In genomic region chr7:66076459-66077329, GRCh38 we compare ENCODE assay signal across 7 cellular contexts. TPM values are rescaled to one million over a fixed set of nuclear protein-coding genes. Genes with fewer than 3 reads are reported as not detected.
DNase-seq lines count a peak whose midpoint lies in the region; ATAC-seq and TF ChIP-seq lines count a peak whose summit lies in the region.

No MANE protein-coding gene starts in this region.

- H3K9ac ChIP-seq in smooth muscle cell (ENCODE audit: low read depth): no peak overlapping the region

- TF ChIP-seq CTCF in HFFc6 (IDR thresholded peaks at IDR 0.05): no peak
- TF ChIP-seq CTCF in glutamatergic neuron (IDR thresholded peaks at IDR 0.05; ENCODE audit: partially characterized antibody, unreplicated experiment): no peak
- no peak for TF ChIP-seq CTCF in smooth muscle cell (IDR thresholded peaks at IDR 0.05; ENCODE audit: borderline replicate concordance, insufficient read depth, poor library complexity, severe bottlenecking)

- no peak for DNase-seq in HFFc6
- no peak for DNase-seq in T-helper 17 cell
- DNase-seq in glutamatergic neuron: no peak
- DNase-seq in smooth muscle cell (lab: John Stamatoyannopoulos, UW; ENCODE audit: unreplicated experiment): no peak

- ATAC-seq in T-helper 17 cell (no peak), HG02798 (IDR thresholded peaks at IDR 0.05; ENCODE audit: poor library complexity, unreplicated experiment) (no peak), GM21515 (IDR thresholded peaks at IDR 0.05; ENCODE audit: unreplicated experiment) (no peak)
- no peak for ATAC-seq in activated CD4-positive, CD25-positive, alpha-beta regulatory T cell treated with anti-CD3 and anti-CD28 coated beads, Interleukin-2, amount 50 U/mL, for 24 hours

- H3K27me3 Mint-ChIP-seq in HFFc6 (ENCODE audit: insufficient read depth) (peaks cover under 1% of the 10 kb centered on the region; the same call in 1 of the 2 replicates), T-helper 17 cell (no peaks in the 10 kb centered on the region), glutamatergic neuron (ENCODE audit: unreplicated experiment) (peaks cover 6% of the 10 kb centered on the region)

- 87% methylated on average over 11 of the region's 11 CpGs for WGBS in smooth muscle cell (ENCODE audit: low lambda C conversion rate)

- H3K9me3 Mint-ChIP-seq in HFFc6: no peaks in the 10 kb centered on the region
- peaks cover under 1% of the 10 kb centered on the region for H3K9me3 Mint-ChIP-seq in glutamatergic neuron (ENCODE audit: unreplicated experiment)

- H3K4me1 Mint-ChIP-seq in HFFc6 (ENCODE audit: low read depth) (peaks cover 16% of the 10 kb centered on the region), T-helper 17 cell (peaks cover 8% of the 10 kb centered on the region), glutamatergic neuron (ENCODE audit: low read depth, unreplicated experiment) (no peaks in the 10 kb centered on the region)

- H3K36me3 Mint-ChIP-seq in HFFc6 (ENCODE audit: low read depth): no peaks in the 10 kb centered on the region
- H3K36me3 Mint-ChIP-seq in T-helper 17 cell (ENCODE audit: low read depth): no peaks in the 10 kb centered on the region
- no peaks in the 10 kb centered on the region for H3K36me3 Mint-ChIP-seq in glutamatergic neuron (ENCODE audit: unreplicated experiment)

- H3K4me2 ChIP-seq in smooth muscle cell: peak overlapping the region; percentile 97

- peaks cover 11% of the 10 kb centered on the region for H3K79me2 ChIP-seq in smooth muscle cell (ENCODE audit: low read depth)

- H3K27me3 ChIP-seq in smooth muscle cell (ENCODE audit: low read depth): no peaks in the 10 kb centered on the region

- H3K4me1 ChIP-seq in smooth muscle cell (ENCODE audit: low read depth): peaks cover 5% of the 10 kb centered on the region

- H3K4me3 Mint-ChIP-seq in HFFc6 (peak overlapping the region; percentile 95), T-helper 17 cell (peak overlapping the region; percentile 91), glutamatergic neuron (ENCODE audit: unreplicated experiment) (peak overlapping the region; percentile 96)

- H2AFZ ChIP-seq in smooth muscle cell (ENCODE audit: low read depth): peak overlapping the region; percentile 91

- H3K9me3 ChIP-seq in T-helper 17 cell (ENCODE audit: control insufficient read depth, low read length, poor library complexity, severe bottlenecking) (no peaks in the 10 kb centered on the region), smooth muscle cell (replicated peaks; ENCODE audit: low read depth) (no peaks in the 10 kb centered on the region)

- H4K20me1 ChIP-seq in smooth muscle cell (ENCODE audit: low read depth): no peaks in the 10 kb centered on the region

- H3K27ac ChIP-seq in smooth muscle cell (ENCODE audit: low read depth): no peak overlapping the region

- H3F3A ChIP-seq in smooth muscle cell (ENCODE audit: low read depth): no peaks in the 10 kb centered on the region

- H3K4me3 ChIP-seq in smooth muscle cell: peak overlapping the region; percentile 90

- H3K27ac Mint-ChIP-seq in HFFc6: peak overlapping the region; percentile 80
- peak overlapping the region; percentile 63 for H3K27ac Mint-ChIP-seq in T-helper 17 cell
- H3K27ac Mint-ChIP-seq in glutamatergic neuron (ENCODE audit: unreplicated experiment): no peak overlapping the region

- no peaks in the 10 kb centered on the region for H3K36me3 ChIP-seq in smooth muscle cell (ENCODE audit: low read depth)

RNA-seq across cellular contexts. Expression of gene ASL, which starts 1.1 kb away (rescaled TPM):
- total RNA-seq in HFFc6 (2021; fragmentation: NEBNext Ultra II Directional; extraction: Animal tissue kit (Norgen Biotek cat#: 25700)): 10 to 100 TPM; 40.5 to 47.4 (median 41.8) TPM
- total RNA-seq in T-helper 17 cell: 10 to 100 TPM; 12.7 to 16.5 TPM
- 26.6 TPM for total RNA-seq in glutamatergic neuron (ENCODE audit: unreplicated experiment)
- 12.3 and 12.4 TPM in 2 replicates for total RNA-seq in smooth muscle cell
- polyA plus RNA-seq in smooth muscle cell: 26.1 and 31.5 TPM in 2 replicates

RNA-seq across cellular contexts. Expression of gene CRCP, which starts 38.0 kb away (rescaled TPM):
- total RNA-seq in HFFc6 (2021; fragmentation: NEBNext Ultra II Directional; extraction: Animal tissue kit (Norgen Biotek cat#: 25700)): 10 to 100 TPM; 29.8 to 37.6 (median 33.7) TPM
- total RNA-seq in T-helper 17 cell: 10 to 100 TPM; 35.2 to 40.3 TPM
- total RNA-seq in glutamatergic neuron (ENCODE audit: unreplicated experiment): 29.1 TPM
- 12.2 and 13.6 TPM in 2 replicates for total RNA-seq in smooth muscle cell
- 13.7 and 17.8 TPM in 2 replicates for polyA plus RNA-seq in smooth muscle cell
